ENCODE assay signal across 8 cellular contexts in the genomic region with DNA sequence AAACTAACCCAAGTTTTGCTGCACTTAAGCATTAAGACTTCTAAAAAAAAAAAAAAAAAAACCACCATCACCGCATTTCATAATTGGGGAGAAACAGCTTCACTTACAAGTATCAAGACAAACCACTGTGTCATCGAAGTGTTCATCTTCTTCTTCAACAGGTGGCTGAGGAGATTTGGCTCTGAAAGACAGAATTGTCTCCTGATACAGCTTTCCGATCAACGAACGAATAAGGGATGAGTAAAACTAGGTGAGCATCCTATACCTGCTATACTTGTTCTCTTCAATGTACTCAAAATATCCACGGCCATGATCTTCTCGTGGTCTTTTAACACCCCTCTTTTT. TPM values are rescaled to one million over a fixed set of nuclear protein-coding genes. Genes with fewer than 3 reads are reported as not detected.
DNase-seq lines count a peak whose midpoint lies in the region; ATAC-seq and TF ChIP-seq lines count a peak whose summit lies in the region.

No MANE protein-coding gene starts in this region.

- H3K27me3 Mint-ChIP-seq in activated CD4-positive, alpha-beta T cell treated with anti-CD3 and anti-CD28 coated beads, Interleukin-2, amount 10 ng/mL, durations not matched to agents 24 days and 14 days: no peaks in the 10 kb centered on the region
- H3K27me3 Mint-ChIP-seq in T-helper 17 cell: no peaks in the 10 kb centered on the region

- peak overlapping the region; percentile 99 for H3K27ac Mint-ChIP-seq in activated CD4-positive, alpha-beta T cell treated with anti-CD3 and anti-CD28 coated beads, Interleukin-2, amount 10 ng/mL, durations not matched to agents 24 days and 14 days
- H3K27ac Mint-ChIP-seq in T-helper 17 cell: peak overlapping the region; percentile 99

- peak overlapping the region; percentile 98 for H3K4me3 Mint-ChIP-seq in activated CD4-positive, alpha-beta T cell treated with anti-CD3 and anti-CD28 coated beads, Interleukin-2, amount 10 ng/mL, durations not matched to agents 24 days and 14 days
- peak overlapping the region; percentile 98 for H3K4me3 Mint-ChIP-seq in T-helper 17 cell

- peaks cover 50% of the 10 kb centered on the region for H3K4me1 Mint-ChIP-seq in activated CD4-positive, alpha-beta T cell treated with anti-CD3 and anti-CD28 coated beads, Interleukin-2, amount 10 ng/mL, durations not matched to agents 24 days and 14 days
- peaks cover 54% of the 10 kb centered on the region for H3K4me1 Mint-ChIP-seq in T-helper 17 cell

- H3K36me3 Mint-ChIP-seq in activated CD4-positive, alpha-beta T cell treated with anti-CD3 and anti-CD28 coated beads, Interleukin-2, amount 10 ng/mL, durations not matched to agents 24 days and 14 days (ENCODE audit: low read depth): peaks cover 59% of the 10 kb centered on the region
- peaks cover 12% of the 10 kb centered on the region for H3K36me3 Mint-ChIP-seq in T-helper 17 cell (ENCODE audit: low read depth)

- H3K4me3 ChIP-seq in gastroesophageal sphincter: peak overlapping the region; percentile 81 to 88
- peak overlapping the region; percentile 77 to 98 (median 85) for H3K4me3 ChIP-seq in skin epidermis

- no peak for DNase-seq in activated CD4-positive, alpha-beta T cell treated with anti-CD3 and anti-CD28 coated beads, Interleukin-2, amount 10 ng/mL, durations not matched to agents 24 days and 14 days
- no peak for DNase-seq in activated CD4-positive, alpha-beta T cell treated with anti-CD3 and anti-CD28 coated beads, Interleukin-2, amount 50 U/mL, for 48 hours
- DNase-seq in T-helper 17 cell (no peak), DMS 273 treated with DMSO at 0.1 percent for 48 hours (lab: John Stamatoyannopoulos, UW) (no peak), NCI-H1048 (lab: John Stamatoyannopoulos, UW) (no peak), EL (no peak)

- intact Hi-C loops in activated CD4-positive, alpha-beta T cell treated with anti-CD3 and anti-CD28 coated beads, Interleukin-2, amount 10 ng/mL, durations not matched to agents 24 days and 14 days (cut with micrococcal nuclease): loop anchor here (2.0 to 5.0 kb wide), 2 partner anchors 1090 to 1704 kb away; partner anchors contain the start of genes CNST and TFB2M

- H3K9me3 Mint-ChIP-seq in activated CD4-positive, alpha-beta T cell treated with anti-CD3 and anti-CD28 coated beads, Interleukin-2, amount 10 ng/mL, durations not matched to agents 24 days and 14 days: no peaks in the 10 kb centered on the region

- H3K4me1 ChIP-seq in gastroesophageal sphincter: peaks cover 4 to 68% (median 27%) of the 10 kb centered on the region in 3 donors

- no peak for TF ChIP-seq CTCF in gastroesophageal sphincter (IDR thresholded peaks at IDR 0.05)

- ATAC-seq in T-helper 17 cell (no peak), gastroesophageal sphincter (no peak)

- 0 to 1% methylated on average over 7 of the region's 7 CpGs for WGBS in gastroesophageal sphincter (ENCODE audit: low coverage in 1 of 2), 2 donors

- H3K27me3 ChIP-seq in gastroesophageal sphincter: no peaks in the 10 kb centered on the region

- H3K9me3 ChIP-seq in T-helper 17 cell (ENCODE audit: control insufficient read depth, low read length, poor library complexity, severe bottlenecking) (no peaks in the 10 kb centered on the region), gastroesophageal sphincter (no peaks in the 10 kb centered on the region)

- TF ChIP-seq POLR2A in gastroesophageal sphincter (IDR thresholded peaks at IDR 0.05): no peak

- no peak for TF ChIP-seq EP300 in gastroesophageal sphincter (IDR thresholded peaks at IDR 0.05)

- H3K27ac ChIP-seq in gastroesophageal sphincter (peak overlapping the region; percentile 94 to 100 (median 98)), skin epidermis (peak overlapping the region in 20 of 21 experiments; percentile 95 to 100 (median 100))

- H3K36me3 ChIP-seq in gastroesophageal sphincter: peaks cover 13 to 37% of the 10 kb centered on the region in 2 donors

RNA-seq across cellular contexts. Expression of gene HNRNPU, which starts 2.0 kb away (rescaled TPM):
- 611 and 612 TPM in 2 replicates for total RNA-seq in activated CD4-positive, alpha-beta T cell treated with anti-CD3 and anti-CD28 coated beads, Interleukin-2, amount 10 ng/mL, durations not matched to agents 24 days and 14 days
- total RNA-seq in T-helper 17 cell (100 to 1,000 TPM; 440 to 563 TPM), gastroesophageal sphincter (100 to 1,000 TPM; 284 to 367 (median 323) TPM)

RNA-seq across cellular contexts. Expression of gene COX20, which starts 26.9 kb away (rescaled TPM):
- total RNA-seq in activated CD4-positive, alpha-beta T cell treated with anti-CD3 and anti-CD28 coated beads, Interleukin-2, amount 10 ng/mL, durations not matched to agents 24 days and 14 days: 28.6 and 30.0 TPM in 2 replicates
- 10 to 100 TPM; 24.4 to 24.8 TPM for total RNA-seq in T-helper 17 cell
- 100 to 1,000 TPM in 1 of 4 donors, 10 to 100 TPM in 3; 81.7 to 120 (median 96.0) TPM for total RNA-seq in gastroesophageal sphincter
